ENCODE assay signal across 10 cellular contexts in genomic region chr6:148513145-148514071, GRCh38.
DNase-seq lines count a peak whose midpoint lies in the region; ATAC-seq and TF ChIP-seq lines count a peak whose summit lies in the region.
"Had no signal": no experiment of that assay in that cellular context is flagged by ENCODE, and none has a peak within 500 bp of the region (broad histone marks: within the 10 kb centered on the region; RNA-seq: fewer than 3 reads in every experiment).

No MANE protein-coding gene starts in this region.

- CTCF ChIA-PET in RWPE1 (lab: Yijun Ruan, JAX): interaction anchor here (0.6 kb wide), 1 partner anchor 60 kb away, joined by 3 read pairs; no protein-coding TSS in a partner anchor
- CTCF ChIA-PET in activated CD4-positive, alpha-beta T cell treated with anti-CD3 and anti-CD28 coated beads for 36 hours (lab: Charles Lee): no interaction called here

- no peak overlapping the region for H3K4me3 Mint-ChIP-seq in activated CD4-positive, alpha-beta T cell treated with anti-CD3 and anti-CD28 coated beads for 36 hours
- H3K4me3 Mint-ChIP-seq: natural killer cell had no signal

- H3K9me3 ChIP-seq in muscle layer of duodenum (ENCODE audit: control insufficient read depth in 1 of 2, low read length in 2 of 2) (no peaks in the 10 kb centered on the region), tibial artery (no peaks in the 10 kb centered on the region)

- TF ChIP-seq CTCF in RWPE1 (conservative IDR thresholded peaks at IDR 0.05; ENCODE audit: low read depth) (no peak), tibial artery (IDR thresholded peaks at IDR 0.05) (no peak)

- H3K36me3 Mint-ChIP-seq in activated CD4-positive, alpha-beta T cell treated with anti-CD3 and anti-CD28 coated beads for 36 hours (ENCODE audit: low read depth): no peaks in the 10 kb centered on the region
- H3K36me3 Mint-ChIP-seq: natural killer cell had no signal

- no peaks in the 10 kb centered on the region for H3K4me1 Mint-ChIP-seq in activated CD4-positive, alpha-beta T cell treated with anti-CD3 and anti-CD28 coated beads for 36 hours
- H3K4me1 Mint-ChIP-seq: natural killer cell had no signal

- no peak overlapping the region for H3K27ac Mint-ChIP-seq in activated CD4-positive, alpha-beta T cell treated with anti-CD3 and anti-CD28 coated beads for 36 hours
- H3K27ac Mint-ChIP-seq: natural killer cell had no signal

- peak overlapping the region in 1 of 2 donors; percentile 30 for H3K4me3 ChIP-seq in muscle layer of duodenum (ENCODE audit: low read depth in 1 of 2, low read length in 2 of 2)
- peak overlapping the region; percentile 24 to 29 for H3K4me3 ChIP-seq in tibial artery

- H3K9me3 Mint-ChIP-seq in activated CD4-positive, alpha-beta T cell treated with anti-CD3 and anti-CD28 coated beads for 36 hours (ENCODE audit: low read depth): no peaks in the 10 kb centered on the region
- H3K9me3 Mint-ChIP-seq: natural killer cell had no signal

- peaks cover 26% of the 10 kb centered on the region for H3K27me3 Mint-ChIP-seq in activated CD4-positive, alpha-beta T cell treated with anti-CD3 and anti-CD28 coated beads for 36 hours

- H3K36me3 ChIP-seq in muscle layer of duodenum (ENCODE audit: control insufficient read depth in 1 of 2, insufficient read depth in 2 of 2, low read length in 2 of 2) (peaks cover 0 to 11% of the 10 kb centered on the region in 2 donors), tibial artery (peaks cover 4 to 34% (median 12%) of the 10 kb centered on the region in 3 donors)

- peaks cover 0 to 22% of the 10 kb centered on the region in 2 donors for H3K4me1 ChIP-seq in muscle layer of duodenum (ENCODE audit: control insufficient read depth in 1 of 2, insufficient read depth in 2 of 2, low read length in 2 of 2)
- peaks cover 0 to 50% (median 16%) of the 10 kb centered on the region in 4 donors for H3K4me1 ChIP-seq in tibial artery

- intact Hi-C loops in tibial artery (cut with DNase I; ENCODE audit: low total_unique reads): no loop called here
- intact Hi-C loops in activated CD4-positive, alpha-beta T cell treated with anti-CD3 and anti-CD28 coated beads for 36 hours (cut with DNase I, micrococcal nuclease): no loop called here

- POLR2A ChIA-PET in RWPE1 (lab: Yijun Ruan, JAX; ENCODE audit: low non-redundant PET): no interaction called here
- POLR2A ChIA-PET in activated CD4-positive, alpha-beta T cell treated with anti-CD3 and anti-CD28 coated beads for 36 hours (lab: Charles Lee): no interaction called here

- ATAC-seq in HG02763 (IDR thresholded peaks at IDR 0.05; ENCODE audit: unreplicated experiment) (no peak), HG03139 (IDR thresholded peaks at IDR 0.05; ENCODE audit: unreplicated experiment) (no peak)
- ATAC-seq in activated CD4-positive, alpha-beta T cell treated with anti-CD3 and anti-CD28 coated beads for 36 hours: no peak
- ATAC-seq: natural killer cell had no signal

- H3K27me3 ChIP-seq in muscle layer of duodenum (ENCODE audit: low read depth, low read length) (no peaks in the 10 kb centered on the region), tibial artery (no peaks in the 10 kb centered on the region)

- DNase-seq in RWPE1 (ENCODE audit: low spot score) (no peak), fibroblast of peridontal ligament (ENCODE audit: extremely low read depth) (peak; percentile 95), tibial artery (peak in 1 of 2 donors; percentile 60), NCI-H748 (lab: John Stamatoyannopoulos, UW; ENCODE audit: unreplicated experiment) (no peak)
- DNase-seq in activated CD4-positive, alpha-beta T cell treated with anti-CD3 and anti-CD28 coated beads for 36 hours: no peak
- DNase-seq: natural killer cell, SW 1271 had no signal

- H3K27ac ChIP-seq in RWPE1 (peak overlapping the region; percentile 26; the same call in 1 of the 2 replicates), muscle layer of duodenum (ENCODE audit: low read length) (peak overlapping the region; percentile 58), tibial artery (peak overlapping the region; percentile 75 to 89)

Comparison
In these comparisons a context has a peak if more than half of its experiments do, and no peak if none do; other contexts are left out.
1. H3K27ac ChIP-seq: peak in every context shown above with its lines; median percentile 82 in tibial artery; 58 in muscle layer of duodenum; 26 in RWPE1.